In genomic region chr6:85644374-85644762, GRCh38 we compare ENCODE assay signal across 8 cellular contexts. TPM values are rescaled to one million over a fixed set of nuclear protein-coding genes. Genes with fewer than 3 reads are reported as not detected.
DNase-seq lines count a peak whose midpoint lies in the region; ATAC-seq, FAIRE-seq and TF ChIP-seq lines count a peak whose summit lies in the region.

No MANE protein-coding gene starts in this region.

- H3K9me3 ChIP-seq in mesenchymal stem cell (ENCODE audit: control insufficient read depth, low read length) = no peaks in the 10 kb centered on the region

- no peaks in the 10 kb centered on the region for H3K27me3 ChIP-seq in mesenchymal stem cell (ENCODE audit: control insufficient read depth in 1 of 2, insufficient read depth in 1 of 2, low read length in 2 of 2)

- no peak overlapping the region for H3K23ac ChIP-seq in mesenchymal stem cell (ENCODE audit: low read length in 2 of 2)

- no peaks in the 10 kb centered on the region for H3K9me3 Mint-ChIP-seq in stimulated activated naive CD8-positive, alpha-beta T cell treated with anti-CD3 and anti-CD28 coated beads, Interleukin-15, Interleukin-2, amounts not matched to agents 100 ng/mL and 50 ng/mL, for 24 hours

- no peaks in the 10 kb centered on the region for H3K4me1 ChIP-seq in mesenchymal stem cell (ENCODE audit: control insufficient read depth, insufficient read depth, low read depth, low read length)

- DNase-seq in stimulated activated naive CD8-positive, alpha-beta T cell treated with anti-CD3 and anti-CD28 coated beads, Interleukin-15, Interleukin-2, amounts not matched to agents 100 U/mL and 50 U/mL, for 24 hours = no peak
- DNase-seq in astrocyte of the spinal cord (ENCODE audit: low read depth, low spot score) (no peak), mesenchymal stem cell (no peak), medulla oblongata (ENCODE audit: extremely low spot score) (no peak), frontal cortex (ENCODE audit: low spot score in 2 of 2) (no peak)

- H3K4me2 ChIP-seq in mesenchymal stem cell (ENCODE audit: low read length, poor library complexity, severe bottlenecking) = peak overlapping the region; percentile 55

- no peak overlapping the region for H3K4ac ChIP-seq in mesenchymal stem cell (ENCODE audit: low read depth in 1 of 2, low read length in 2 of 2)

- peaks cover 37% of the 10 kb centered on the region for H3K4me1 Mint-ChIP-seq in stimulated activated naive CD8-positive, alpha-beta T cell treated with anti-CD3 and anti-CD28 coated beads, Interleukin-15, Interleukin-2, amounts not matched to agents 100 ng/mL and 50 ng/mL, for 24 hours (ENCODE audit: low read depth)

- H4K8ac ChIP-seq in mesenchymal stem cell (ENCODE audit: low read length) = no peak overlapping the region

- peak overlapping the region; percentile 89 for H3K27ac Mint-ChIP-seq in stimulated activated naive CD8-positive, alpha-beta T cell treated with anti-CD3 and anti-CD28 coated beads, Interleukin-15, Interleukin-2, amounts not matched to agents 100 ng/mL and 50 ng/mL, for 24 hours

- H2BK5ac ChIP-seq in mesenchymal stem cell (ENCODE audit: low read depth, low read length, poor library complexity, severe bottlenecking) = no peak overlapping the region

- in situ Hi-C loops in astrocyte of the spinal cord (cut with HindIII; ENCODE audit: low sequenced_read_pairs) = no loop called here

- no peak overlapping the region for H2BK120ac ChIP-seq in mesenchymal stem cell (ENCODE audit: low read depth, low read length)

- no peak for ATAC-seq in stimulated activated naive CD8-positive, alpha-beta T cell treated with anti-CD3 and anti-CD28 coated beads, Interleukin-15, Interleukin-2, amounts not matched to agents 100 U/mL and 50 U/mL, for 24 hours
- ATAC-seq in GM18519 (IDR thresholded peaks at IDR 0.05; ENCODE audit: low FRiP score, unreplicated experiment) (no peak), HG03520 (IDR thresholded peaks at IDR 0.05; ENCODE audit: unreplicated experiment) (no peak)

- no peak for TF ChIP-seq CTCF in astrocyte of the spinal cord (IDR thresholded peaks at IDR 0.05; ENCODE audit: low read depth, low read length)

- peaks cover 31% of the 10 kb centered on the region for H3K36me3 Mint-ChIP-seq in stimulated activated naive CD8-positive, alpha-beta T cell treated with anti-CD3 and anti-CD28 coated beads, Interleukin-15, Interleukin-2, amounts not matched to agents 100 ng/mL and 50 ng/mL, for 24 hours (ENCODE audit: low read depth)

- peaks cover 7 to 16% of the 10 kb centered on the region in 2 experiments for H3K36me3 ChIP-seq in mesenchymal stem cell (ENCODE audit: control insufficient read depth in 1 of 2, insufficient read depth in 2 of 2, low read depth in 1 of 2, low read length in 2 of 2)

- H3K27me3 Mint-ChIP-seq in stimulated activated naive CD8-positive, alpha-beta T cell treated with anti-CD3 and anti-CD28 coated beads, Interleukin-15, Interleukin-2, amounts not matched to agents 100 ng/mL and 50 ng/mL, for 24 hours = no peaks in the 10 kb centered on the region

- no peak overlapping the region for H2BK15ac ChIP-seq in mesenchymal stem cell (ENCODE audit: low read depth, poor library complexity, severe bottlenecking)

- peak overlapping the region; percentile 56 for H3K4me3 ChIP-seq in astrocyte of the spinal cord (ENCODE audit: low read depth, low read length)
- H3K4me3 ChIP-seq in mesenchymal stem cell (ENCODE audit: insufficient read depth in 1 of 2, low read depth in 1 of 2, low read length in 2 of 2) = peak overlapping the region in 1 of 2 experiments; percentile 77

- no peak overlapping the region for H4K91ac ChIP-seq in mesenchymal stem cell (ENCODE audit: low read length)

- peak overlapping the region; percentile 95 for H3K9ac ChIP-seq in mesenchymal stem cell (ENCODE audit: low read length)

- no peaks in the 10 kb centered on the region for H3K79me1 ChIP-seq in mesenchymal stem cell (replicated peaks; ENCODE audit: low read length, poor library complexity, severe bottlenecking)

- no peak overlapping the region for H2BK12ac ChIP-seq in mesenchymal stem cell (ENCODE audit: low read length in 2 of 2)

- H3K27ac ChIP-seq in mesenchymal stem cell (ENCODE audit: low read length, poor library complexity, severe bottlenecking) = peak overlapping the region; percentile 96

- no CpG with 5 or more reads among the region's 4 CpGs for WGBS in mesenchymal stem cell

- FAIRE-seq in frontal cortex (lab: Jason Lieb, UNC) = no peak

- H3K14ac ChIP-seq in mesenchymal stem cell (ENCODE audit: low read length in 2 of 2) = no peak overlapping the region

- no peak overlapping the region for H2AFZ ChIP-seq in mesenchymal stem cell (ENCODE audit: low read depth, low read length)

- peak overlapping the region; percentile 85 for H3K4me3 Mint-ChIP-seq in stimulated activated naive CD8-positive, alpha-beta T cell treated with anti-CD3 and anti-CD28 coated beads, Interleukin-15, Interleukin-2, amounts not matched to agents 100 ng/mL and 50 ng/mL, for 24 hours

- no peak overlapping the region for H2AK5ac ChIP-seq in mesenchymal stem cell (ENCODE audit: low read length, severe bottlenecking)

- peak overlapping the region in 1 of 2 experiments; percentile 37 for H3K18ac ChIP-seq in mesenchymal stem cell (ENCODE audit: low read depth in 1 of 2, low read length in 2 of 2)

RNA-seq across cellular contexts. Expression of gene SYNCRIP, which starts 1.7 kb away (rescaled TPM):
- polyA plus RNA-seq in mesenchymal stem cell (2013, experiment 1 of 2) = 96.5 TPM
- 101 TPM for polyA plus RNA-seq in mesenchymal stem cell (2013, experiment 2 of 2)
- 88.5 TPM for total RNA-seq in frontal cortex

RNA-seq across cellular contexts. Expression of gene SNX14, which starts 50.7 kb away (rescaled TPM):
- 51.7 TPM for polyA plus RNA-seq in mesenchymal stem cell (2013, experiment 1 of 2)
- polyA plus RNA-seq in mesenchymal stem cell (2013, experiment 2 of 2) = 55.6 TPM
- total RNA-seq in frontal cortex = 291 TPM
